Comparison of ENCODE assay signal across 11 cellular contexts in the genomic region with DNA sequence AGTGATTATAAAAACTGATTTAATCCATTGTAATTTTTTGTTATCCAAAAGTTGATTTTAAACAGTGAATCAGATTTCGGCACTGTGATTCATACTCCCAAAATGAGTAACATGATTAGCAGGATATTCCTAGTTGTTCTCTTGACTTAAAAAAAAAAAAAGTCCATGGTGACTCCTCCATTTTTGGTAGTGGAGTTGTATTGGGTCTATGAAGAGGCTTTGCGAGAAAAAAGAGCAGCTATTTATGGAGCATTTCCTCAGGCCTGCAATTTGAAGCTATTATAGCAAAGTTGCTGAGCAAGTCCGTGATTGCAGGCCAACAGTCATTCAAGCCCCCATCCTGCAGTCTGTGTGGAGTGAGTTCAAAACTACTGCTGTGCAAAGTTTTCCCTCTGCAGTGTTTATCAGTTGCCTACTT. TPM values are rescaled to one million over a fixed set of nuclear protein-coding genes. Genes with fewer than 3 reads are reported as not detected.
DNase-seq lines count a peak whose midpoint lies in the region; ATAC-seq and TF ChIP-seq lines count a peak whose summit lies in the region.
"Had no signal": no experiment of that assay in that cellular context is flagged by ENCODE, and none has a peak within 500 bp of the region (broad histone marks: within the 10 kb centered on the region; RNA-seq: fewer than 3 reads in every experiment).

No MANE protein-coding gene starts in this region.

- peaks cover 92% of the 10 kb centered on the region for H4K20me1 ChIP-seq in hepatocyte (ENCODE audit: insufficient read depth, poor library complexity, severe bottlenecking)

- H3K4me3 ChIP-seq in brain microvascular endothelial cell (ENCODE audit: low read depth, low read length) (no peak overlapping the region), hepatocyte (no peak overlapping the region), skeletal muscle satellite cell (ENCODE audit: low read length) (peak overlapping the region; percentile 43)

- no peaks in the 10 kb centered on the region for H3K9me2 ChIP-seq in hepatocyte (replicated peaks; ENCODE audit: insufficient read depth)

- H3K79me2 ChIP-seq in hepatocyte = peaks cover 100% of the 10 kb centered on the region

- H3K27me3 ChIP-seq in brain microvascular endothelial cell (replicated peaks) = no peaks in the 10 kb centered on the region
- no peaks in the 10 kb centered on the region for H3K27me3 ChIP-seq in hepatocyte
- no peaks in the 10 kb centered on the region for H3K27me3 ChIP-seq in skeletal muscle satellite cell (ENCODE audit: control insufficient read depth, insufficient read depth, low read length)

- TF ChIP-seq CTCF in brain microvascular endothelial cell (IDR thresholded peaks at IDR 0.05; ENCODE audit: low read depth, low read length, missing control alignments) = no peak
- TF ChIP-seq CTCF in hepatocyte (IDR thresholded peaks at IDR 0.05; ENCODE audit: poor library complexity) = no peak

- H3K36me3 ChIP-seq in brain microvascular endothelial cell (replicated peaks) (peaks cover 5% of the 10 kb centered on the region), hepatocyte (replicated peaks; ENCODE audit: insufficient read depth, low read depth) (no peaks in the 10 kb centered on the region), skeletal muscle satellite cell (ENCODE audit: insufficient read depth, low read length) (peaks cover under 1% of the 10 kb centered on the region)

- H3K4me2 ChIP-seq in hepatocyte (peak overlapping the region; percentile 50), skeletal muscle satellite cell (ENCODE audit: low read length) (peak overlapping the region; percentile 74)

- in situ Hi-C loops in brain microvascular endothelial cell (cut with HindIII; ENCODE audit: low pct_ligation_motif_present, low sequenced_read_pairs) = no loop called here

- H2AFZ ChIP-seq in hepatocyte = no peak overlapping the region

- H3K9me3 ChIP-seq in hepatocyte (ENCODE audit: low read depth) = no peaks in the 10 kb centered on the region
- no peaks in the 10 kb centered on the region for H3K9me3 ChIP-seq in skeletal muscle satellite cell (replicated peaks; ENCODE audit: low read length)

- DNase-seq in HCEC 1CT = peak; percentile 89
- peak; percentile 74 for DNase-seq in brain microvascular endothelial cell
- DNase-seq in hepatocyte (ENCODE audit: low spot score) = peak; percentile 40
- no peak for DNase-seq in effector CD8-positive, alpha-beta T cell (lab: John Stamatoyannopoulos, UW)
- no peak for DNase-seq in DMS153 treated with DMSO at 0.1 percent for 48 hours (lab: John Stamatoyannopoulos, UW; ENCODE audit: unreplicated experiment)
- no peak for DNase-seq in cortex of kidney (lab: John Stamatoyannopoulos, UW)
- DNase-seq: activated CD4-positive, CD25-positive, alpha-beta regulatory T cell; DMS79 treated with DMSO at 0.1 percent for 48 hours; NCI-H510A had no signal

- 35% methylated on average over 3 of the region's 3 CpGs for WGBS in hepatocyte (ENCODE audit: low lambda C conversion rate, missing lambda C conversion rate)

- peak overlapping the region; percentile 92 for H3K27ac ChIP-seq in brain microvascular endothelial cell
- peak overlapping the region; percentile 25 for H3K27ac ChIP-seq in hepatocyte

- no peak for ATAC-seq in HG03039 (IDR thresholded peaks at IDR 0.05; ENCODE audit: unreplicated experiment)

- H3K4me1 ChIP-seq in hepatocyte (ENCODE audit: insufficient read depth) = peaks cover 15% of the 10 kb centered on the region
- H3K4me1 ChIP-seq in skeletal muscle satellite cell (ENCODE audit: control insufficient read depth, insufficient read depth, low read length) = peaks cover 24% of the 10 kb centered on the region

- H3K9ac ChIP-seq in skeletal muscle satellite cell (ENCODE audit: low read depth, low read length) = peak overlapping the region; percentile 59

RNA-seq across cellular contexts. Expression of gene YAP1, which starts 28.8 kb away (rescaled TPM):
- total RNA-seq in hepatocyte = 111 and 125 TPM in 2 replicates
- 20.6 and 28.5 TPM in 2 replicates for polyA plus RNA-seq in hepatocyte
- total RNA-seq in skeletal muscle satellite cell (2012; rRNA removed) = 85.9 and 116 TPM in 2 replicates

Comparison
In these comparisons a context has a peak if more than half of its experiments do, and no peak if none do; other contexts are left out.
1. DNase-seq: peak in HCEC 1CT (single experiment), brain microvascular endothelial cell (single experiment) and hepatocyte (single experiment); none in effector CD8-positive, alpha-beta T cell (single experiment), DMS153 treated with DMSO at 0.1 percent for 48 hours (single experiment) and cortex of kidney (single experiment).